Comparison of ENCODE assay signal across 2 cellular contexts in genomic region chr16:32286193-32286592, GRCh38. TPM values are rescaled to one million over a fixed set of nuclear protein-coding genes. Genes with fewer than 3 reads are reported as not detected.
"Had no signal": no experiment of that assay in that cellular context is flagged by ENCODE, and none has a peak within 500 bp of the region (broad histone marks: within the 10 kb centered on the region; RNA-seq: fewer than 3 reads in every experiment).

No MANE protein-coding gene starts in this region.

RNA-seq across cellular contexts. Expression of gene TP53TG3D, which starts 33.1 kb away (rescaled TPM):
- total RNA-seq: M059J had no signal
- polyA plus RNA-seq: IgD-negative memory B cell had no signal
